Comparison of ENCODE assay signal across 9 cellular contexts in genomic region chr4:31045724-31046318, GRCh38.
DNase-seq lines count a peak whose midpoint lies in the region; ATAC-seq and TF ChIP-seq lines count a peak whose summit lies in the region.
"Had no signal": no experiment of that assay in that cellular context is flagged by ENCODE, and none has a peak within 500 bp of the region (broad histone marks: within the 10 kb centered on the region; RNA-seq: fewer than 3 reads in every experiment).

No MANE protein-coding gene starts in this region.

- no peaks in the 10 kb centered on the region for H3K27me3 Mint-ChIP-seq in immature natural killer cell (ENCODE audit: low read depth in 3 of 3)

- ATAC-seq in right lobe of liver (peak in 2 of 4 donors; percentile 31 to 32), GM19023 (IDR thresholded peaks at IDR 0.05; ENCODE audit: unreplicated experiment) (no peak)

- no peaks in the 10 kb centered on the region for H3K4me1 Mint-ChIP-seq in immature natural killer cell

- intact Hi-C loops in right lobe of liver (cut with DNase I): no loop called here

- no peaks in the 10 kb centered on the region for H3K36me3 ChIP-seq in right lobe of liver
- H3K36me3 ChIP-seq: suprapubic skin had no signal

- no peaks in the 10 kb centered on the region for H3K27me3 ChIP-seq in right lobe of liver
- H3K27me3 ChIP-seq: suprapubic skin had no signal

- peaks cover 4 to 42% (median 10%) of the 10 kb centered on the region in 6 donors for H3K9me3 Mint-ChIP-seq in immature natural killer cell

- no peaks in the 10 kb centered on the region for H3K4me1 ChIP-seq in right lobe of liver
- H3K4me1 ChIP-seq: suprapubic skin had no signal

- H3K27ac ChIP-seq in right lobe of liver: no peak overlapping the region
- H3K27ac ChIP-seq: suprapubic skin had no signal

- TF ChIP-seq POLR2A in NB4 (IDR thresholded peaks at IDR 0.05; ENCODE audit: extremely low read depth, insufficient read length) (no peak), right lobe of liver (IDR thresholded peaks at IDR 0.05) (no peak)

- no peak overlapping the region for H3K27ac Mint-ChIP-seq in immature natural killer cell

- no peak overlapping the region for H3K4me3 ChIP-seq in NB4 (ENCODE audit: low read depth, low read length)
- H3K4me3 ChIP-seq in right lobe of liver: no peak overlapping the region
- H3K4me3 ChIP-seq: suprapubic skin had no signal

- WGBS in right lobe of liver (ENCODE audit: insufficient coverage, low coverage, low lambda C conversion rate, missing lambda C conversion rate): 15% methylated on average over 2 of the region's 2 CpGs

- H3K9me3 ChIP-seq in right lobe of liver: no peaks in the 10 kb centered on the region
- H3K9me3 ChIP-seq: suprapubic skin had no signal

- peaks cover 0 to 4% (median 0%) of the 10 kb centered on the region in 3 donors for H3K36me3 Mint-ChIP-seq in immature natural killer cell

- DNase-seq in GM03348 (ENCODE audit: low spot score) (peak; percentile 13), NB4 (ENCODE audit: low read depth) (peak; percentile 25), astrocyte of the hippocampus (ENCODE audit: low read depth, low spot score) (peak; percentile 39), right lobe of liver (no peak), NCI-H2171 treated with DMSO at 0.1 percent for 48 hours (lab: John Stamatoyannopoulos, UW) (no peak), immature natural killer cell (no peak)
- no peak for DNase-seq in activated CD8-positive, alpha-beta memory T cell treated with anti-CD3 and anti-CD28 coated beads, Interleukin-2, amount 50 U/mL, for 4 hours

- H3K4me3 Mint-ChIP-seq in immature natural killer cell: no peak overlapping the region

- TF ChIP-seq CTCF in NB4 (IDR thresholded peaks at IDR 0.05; ENCODE audit: low read depth, low read length) (peak; percentile 47), right lobe of liver (IDR thresholded peaks at IDR 0.05) (peak; percentile 9 to 46 (median 38))

Comparison
In these comparisons a context has a peak if more than half of its experiments do, and no peak if none do; other contexts are left out.
1. DNase-seq: peak in GM03348 (single experiment), NB4 (single experiment) and astrocyte of the hippocampus (single experiment); none in right lobe of liver (0 of 3), NCI-H2171 treated with DMSO at 0.1 percent for 48 hours (single experiment), activated CD8-positive, alpha-beta memory T cell treated with anti-CD3 and anti-CD28 coated beads, Interleukin-2, amount 50 U/mL, for 4 hours (single experiment) and immature natural killer cell (0 of 3).